Comparison of ENCODE assay signal across 9 cellular contexts in the genomic region with DNA sequence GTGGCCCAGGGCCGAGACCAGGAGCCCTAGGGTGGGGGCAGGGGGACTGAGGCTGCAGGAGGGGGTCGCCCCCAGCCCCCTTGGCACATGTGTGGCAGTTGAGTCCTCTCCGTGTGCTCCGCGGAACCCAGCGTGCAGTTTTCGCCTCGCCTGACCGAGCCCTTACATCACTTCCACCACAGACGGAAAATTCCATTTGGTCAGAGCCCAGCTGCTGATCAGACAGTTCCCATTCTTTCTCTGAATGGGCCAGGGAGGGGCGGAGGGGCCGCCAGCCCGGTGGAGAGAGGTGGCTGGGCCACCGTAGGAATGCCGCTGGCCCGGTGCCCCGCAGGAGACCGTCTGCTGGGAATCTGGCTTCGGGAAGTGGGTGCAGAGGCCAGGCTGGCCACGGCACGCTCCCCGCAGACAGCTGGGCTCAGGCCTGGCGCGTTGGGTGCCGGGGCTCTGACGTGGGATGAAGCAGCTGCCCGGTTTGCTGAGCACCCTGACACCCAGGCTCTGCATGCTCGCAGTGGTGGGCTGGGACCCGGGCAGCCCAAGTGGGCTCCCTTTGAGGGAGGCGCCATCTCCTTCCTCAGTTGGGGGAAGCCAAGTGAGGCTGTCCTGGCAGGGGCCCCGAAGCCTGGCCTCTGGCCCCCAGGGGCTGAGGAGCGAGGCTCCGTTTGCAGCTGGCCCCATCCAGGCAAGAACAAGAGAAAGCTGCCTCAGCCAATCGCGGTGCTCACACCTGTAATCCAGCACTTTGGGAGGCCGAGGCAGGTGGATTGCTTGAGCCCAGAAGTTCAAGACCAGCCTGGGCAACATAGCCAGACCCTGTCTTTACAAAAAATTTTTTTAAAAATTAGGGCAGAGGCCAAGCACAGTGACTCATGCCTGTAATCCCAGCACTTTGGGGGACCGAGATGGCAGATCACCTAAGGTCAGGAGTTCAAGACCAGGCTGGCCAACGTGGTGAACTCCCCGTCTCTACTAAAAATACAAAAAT. TPM values are rescaled to one million over a fixed set of nuclear protein-coding genes. Genes with fewer than 3 reads are reported as not detected.
DNase-seq lines count a peak whose midpoint lies in the region; ATAC-seq, FAIRE-seq and TF ChIP-seq lines count a peak whose summit lies in the region.
"Had no signal": no experiment of that assay in that cellular context is flagged by ENCODE, and none has a peak within 500 bp of the region (broad histone marks: within the 10 kb centered on the region; RNA-seq: fewer than 3 reads in every experiment).

No MANE protein-coding gene starts in this region.

- DNase-seq in NAMALWA (ENCODE audit: low spot score) (peak; percentile 98), cerebellum (ENCODE audit: low spot score) (peak; percentile 83), kidney (peak; percentile 98), small intestine (peak; percentile 11), NCI-H2227 (lab: John Stamatoyannopoulos, UW; ENCODE audit: unreplicated experiment) (no peak)
- no peak for DNase-seq in activated naive CD4-positive, alpha-beta T cell treated with anti-CD3 and anti-CD28 coated beads for 36 hours
- no peak for DNase-seq in stimulated activated CD4-positive, alpha-beta T cell treated with anti-CD3 and anti-CD28 coated beads, Interleukin-4, amount 100 ng/mL, for 4 hours

- H3K27me3 ChIP-seq in small intestine (ENCODE audit: control insufficient read depth in 2 of 2, insufficient read depth in 2 of 2, low read length in 2 of 2): no peaks in the 10 kb centered on the region

- TF ChIP-seq CTCF in kidney (IDR thresholded peaks at IDR 0.05; ENCODE audit: borderline replicate concordance, extremely low read depth, insufficient read depth): no peak

- H3K36me3 Mint-ChIP-seq in activated naive CD4-positive, alpha-beta T cell treated with anti-CD3 and anti-CD28 coated beads for 36 hours (ENCODE audit: low read depth): no peaks in the 10 kb centered on the region

- H3K27ac Mint-ChIP-seq in activated naive CD4-positive, alpha-beta T cell treated with anti-CD3 and anti-CD28 coated beads for 36 hours: no peak overlapping the region

- H3K4me3 ChIP-seq in kidney (ENCODE audit: low read length in 2 of 2) (peak overlapping the region in 1 of 2 donors; percentile 15), small intestine (ENCODE audit: low read depth in 1 of 2, low read length in 2 of 2) (no peak overlapping the region)

- no peaks in the 10 kb centered on the region for H3K27me3 Mint-ChIP-seq in activated naive CD4-positive, alpha-beta T cell treated with anti-CD3 and anti-CD28 coated beads for 36 hours (ENCODE audit: low read depth)

- H3K9ac ChIP-seq in kidney (ENCODE audit: low read length in 2 of 2): peak overlapping the region in 1 of 2 donors; percentile 32

- whole genome bisulfite sequencing in small intestine, 3 donors: 45 to 76% (median 60%) methylated on average over 38 to 39 of the region's 39 CpGs

- intact Hi-C loops in kidney (cut with DNase I): no loop called here
- intact Hi-C loops in activated naive CD4-positive, alpha-beta T cell treated with anti-CD3 and anti-CD28 coated beads for 36 hours (cut with micrococcal nuclease): no loop called here

- peaks cover 17 to 52% of the 10 kb centered on the region in 2 donors for H3K4me1 ChIP-seq in kidney (ENCODE audit: control insufficient read depth in 1 of 2, insufficient read depth in 1 of 2, low read depth in 1 of 2, low read length in 2 of 2)
- peaks cover 0 to 2% of the 10 kb centered on the region in 2 donors for H3K4me1 ChIP-seq in small intestine (ENCODE audit: control insufficient read depth in 2 of 2, insufficient read depth in 1 of 2, low read depth in 1 of 2, low read length in 1 of 2)

- peaks cover 13% of the 10 kb centered on the region for H3K4me1 Mint-ChIP-seq in activated naive CD4-positive, alpha-beta T cell treated with anti-CD3 and anti-CD28 coated beads for 36 hours (ENCODE audit: low read depth)

- peak overlapping the region; percentile 92 for H3K27ac ChIP-seq in kidney (ENCODE audit: low read depth in 2 of 2, low read length in 2 of 2)
- H3K27ac ChIP-seq in small intestine (ENCODE audit: low read depth in 1 of 2, low read length in 1 of 2): peak overlapping the region in 1 of 2 donors; percentile 83
- H3K27ac ChIP-seq: VCaP had no signal

- peak; percentile 34 for ATAC-seq in GM19025 (IDR thresholded peaks at IDR 0.05; ENCODE audit: low read depth, unreplicated experiment)

- CTCF ChIA-PET in activated naive CD4-positive, alpha-beta T cell treated with anti-CD3 and anti-CD28 coated beads for 36 hours (lab: Charles Lee): no interaction called here

- H3K9me3 ChIP-seq in kidney (ENCODE audit: control insufficient read depth in 1 of 2, low read length in 2 of 2) (no peaks in the 10 kb centered on the region), small intestine (ENCODE audit: control insufficient read depth, low read depth) (no peaks in the 10 kb centered on the region)

- H3K9me3 Mint-ChIP-seq in activated naive CD4-positive, alpha-beta T cell treated with anti-CD3 and anti-CD28 coated beads for 36 hours: no peaks in the 10 kb centered on the region

- no peak overlapping the region for H3K4me3 Mint-ChIP-seq in activated naive CD4-positive, alpha-beta T cell treated with anti-CD3 and anti-CD28 coated beads for 36 hours

- no peaks in the 10 kb centered on the region for H3K36me3 ChIP-seq in kidney (ENCODE audit: control insufficient read depth in 1 of 2, insufficient read depth in 2 of 2, low read length in 2 of 2)
- H3K36me3 ChIP-seq in small intestine (ENCODE audit: control insufficient read depth in 2 of 2, insufficient read depth in 2 of 2, low read length in 2 of 2): peaks cover 0 to 4% of the 10 kb centered on the region in 2 donors

- FAIRE-seq in kidney (lab: Jason Lieb, UNC) (peak; percentile 70), small intestine (lab: Jason Lieb, UNC) (no peak)

RNA-seq across cellular contexts. Expression of gene TTYH3, which starts 9.9 kb away (rescaled TPM):
- 60.5 TPM for total RNA-seq in cerebellum
- 55.0 TPM for total RNA-seq in kidney
- polyA plus RNA-seq in kidney (ENCODE audit: insufficient read depth, low read depth, low replicate concordance): 22.5 TPM
- polyA plus RNA-seq in small intestine: 10 to 100 TPM in 1 of 3 donors, 1 to 10 TPM in 2; 6.9 to 32.0 (median 9.2) TPM
- total RNA-seq in activated naive CD4-positive, alpha-beta T cell treated with anti-CD3 and anti-CD28 coated beads for 36 hours: 10 to 100 TPM; 20.7 to 22.6 TPM

RNA-seq across cellular contexts. Expression of gene AMZ1, which starts 46.3 kb away (rescaled TPM):
- total RNA-seq in cerebellum (2.4 TPM), kidney (0.16 TPM)
- polyA plus RNA-seq in kidney (ENCODE audit: insufficient read depth, low read depth, low replicate concordance) (not detected), small intestine (under 1 TPM in 1 of 3 donors, not detected in 2; 0.07 TPM)
- under 1 TPM; 0.36 to 0.47 TPM for total RNA-seq in activated naive CD4-positive, alpha-beta T cell treated with anti-CD3 and anti-CD28 coated beads for 36 hours

Comparison
In these comparisons a context has a peak if more than half of its experiments do, and no peak if none do; other contexts are left out.
1. DNase-seq: peak in NAMALWA (single experiment), cerebellum (single experiment), kidney (single experiment) and small intestine (single experiment); none in activated naive CD4-positive, alpha-beta T cell treated with anti-CD3 and anti-CD28 coated beads for 36 hours (single experiment), NCI-H2227 (single experiment) and stimulated activated CD4-positive, alpha-beta T cell treated with anti-CD3 and anti-CD28 coated beads, Interleukin-4, amount 100 ng/mL, for 4 hours (0 of 2).